14 cellular contexts compared by ENCODE assay signal in the genomic region with DNA sequence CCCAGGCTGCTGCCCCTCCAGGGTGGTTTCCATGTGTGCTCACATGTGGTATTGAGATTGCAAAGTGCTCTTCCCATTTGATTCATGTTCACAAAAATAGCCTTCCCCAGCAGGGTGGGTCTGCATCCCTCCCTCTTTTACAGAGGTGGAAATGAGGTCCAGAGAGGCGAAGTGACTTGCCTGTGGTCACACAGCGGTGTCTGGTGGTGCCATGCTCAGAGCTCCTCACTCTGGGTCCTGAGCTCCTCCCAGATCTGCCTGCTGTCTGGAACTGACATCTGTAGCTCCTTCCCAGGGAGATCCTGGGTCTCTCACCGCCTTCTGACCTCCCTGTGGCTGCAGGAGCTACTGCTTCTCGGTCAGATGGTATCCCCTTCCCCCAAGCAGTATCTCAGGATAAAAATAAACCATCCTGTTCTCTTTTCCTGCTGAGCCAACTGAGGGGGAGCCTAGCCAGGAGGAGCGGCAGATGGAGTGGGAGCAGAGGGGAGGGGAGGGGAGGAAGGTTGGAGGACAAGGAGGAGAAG. TPM values are rescaled to one million over a fixed set of nuclear protein-coding genes. Genes with fewer than 3 reads are reported as not detected.
A peak's percentile ranks its signal among the peaks of the same experiment; 100 is the strongest.
DNase-seq lines count a peak whose midpoint lies in the region; ATAC-seq and TF ChIP-seq lines count a peak whose summit lies in the region.
"Had no signal": no experiment of that assay in that cellular context is flagged by ENCODE, and none has a peak within 500 bp of the region (broad histone marks: within the 10 kb centered on the region; RNA-seq: fewer than 3 reads in every experiment).

No MANE protein-coding gene starts in this region.

- ATAC-seq in Right ventricle myocardium superior (ENCODE audit: poor library complexity) (peak; percentile 48), left cardiac atrium (no peak), GM21381 (IDR thresholded peaks at IDR 0.05; ENCODE audit: unreplicated experiment) (no peak)
- ATAC-seq: left lung, T-cell had no signal

- intact Hi-C loops in Right ventricle myocardium superior (cut with DNase I) = loop anchor here (5.0 kb wide), 1 partner anchor 217 kb away; no protein-coding TSS in a partner anchor
- intact Hi-C loops in left cardiac atrium (cut with DNase I) = loop anchor here in 1 of 2 donors (5.0 kb wide), 1 partner anchor 217 kb away; no protein-coding TSS in a partner anchor

- no peak overlapping the region for H3K4me3 Mint-ChIP-seq in stimulated activated naive CD8-positive, alpha-beta T cell treated with anti-CD3 and anti-CD28 coated beads, Interleukin-15, Interleukin-2, amounts not matched to agents 100 ng/mL and 50 ng/mL, for 24 hours
- no peak overlapping the region for H3K4me3 Mint-ChIP-seq in HFFc6
- H3K4me3 Mint-ChIP-seq: neural progenitor cell, T-cell had no signal

- peaks cover 4% of the 10 kb centered on the region for H3K4me1 Mint-ChIP-seq in stimulated activated naive CD8-positive, alpha-beta T cell treated with anti-CD3 and anti-CD28 coated beads, Interleukin-15, Interleukin-2, amounts not matched to agents 100 ng/mL and 50 ng/mL, for 24 hours (ENCODE audit: low read depth)
- H3K4me1 Mint-ChIP-seq in HFFc6 (ENCODE audit: low read depth) = peaks cover 8% of the 10 kb centered on the region

- peaks cover 25% of the 10 kb centered on the region for H3K27me3 Mint-ChIP-seq in stimulated activated naive CD8-positive, alpha-beta T cell treated with anti-CD3 and anti-CD28 coated beads, Interleukin-15, Interleukin-2, amounts not matched to agents 100 ng/mL and 50 ng/mL, for 24 hours
- H3K27me3 Mint-ChIP-seq in HFFc6 (ENCODE audit: insufficient read depth) = peaks cover 30% of the 10 kb centered on the region

- no peak for TF ChIP-seq CTCF in HFFc6 (IDR thresholded peaks at IDR 0.05)

- no peaks in the 10 kb centered on the region for H3K9me3 Mint-ChIP-seq in stimulated activated naive CD8-positive, alpha-beta T cell treated with anti-CD3 and anti-CD28 coated beads, Interleukin-15, Interleukin-2, amounts not matched to agents 100 ng/mL and 50 ng/mL, for 24 hours
- H3K9me3 Mint-ChIP-seq in HFFc6 = no peaks in the 10 kb centered on the region
- H3K9me3 Mint-ChIP-seq: activated T-helper 2 cell treated with anti-CD3 and anti-CD28 coated beads, Interferon-gamma antibody, Interleukin-2, Interleukin-4, amounts not matched to agents 10 μg/mL and 5 μg/mL and 100 μg/mL, durations not matched to agents 14 hours and 24 hours and 36 hours; neural progenitor cell; T-cell had no signal

- H3K27ac Mint-ChIP-seq in stimulated activated naive CD8-positive, alpha-beta T cell treated with anti-CD3 and anti-CD28 coated beads, Interleukin-15, Interleukin-2, amounts not matched to agents 100 ng/mL and 50 ng/mL, for 24 hours = peak overlapping the region; percentile 45
- H3K27ac Mint-ChIP-seq in HFFc6 = no peak overlapping the region
- H3K27ac Mint-ChIP-seq: activated T-helper 2 cell treated with anti-CD3 and anti-CD28 coated beads, Interferon-gamma antibody, Interleukin-2, Interleukin-4, amounts not matched to agents 10 μg/mL and 5 μg/mL and 100 μg/mL, durations not matched to agents 14 hours and 24 hours and 36 hours; neural progenitor cell; T-cell had no signal

- DNase-seq in Right ventricle myocardium superior (peak; percentile 34), left cardiac atrium (no peak), NCI-H187 treated with DMSO at 0.1 percent for 48 hours (lab: John Stamatoyannopoulos, UW) (peak; percentile 29), cerebellar cortex (ENCODE audit: low spot score) (peak; percentile 96), NCI-H146 (lab: John Stamatoyannopoulos, UW) (no peak), HFFc6 (no peak)
- DNase-seq: EL, left lung, T-cell had no signal

- H3K36me3 Mint-ChIP-seq in stimulated activated naive CD8-positive, alpha-beta T cell treated with anti-CD3 and anti-CD28 coated beads, Interleukin-15, Interleukin-2, amounts not matched to agents 100 ng/mL and 50 ng/mL, for 24 hours (ENCODE audit: low read depth) = peaks cover 4% of the 10 kb centered on the region
- no peaks in the 10 kb centered on the region for H3K36me3 Mint-ChIP-seq in HFFc6 (ENCODE audit: low read depth)
- H3K36me3 Mint-ChIP-seq: brain, neural progenitor cell had no signal

RNA-seq across cellular contexts. Expression of a gene that starts 11.9 kb away (rescaled TPM):
- total RNA-seq in Right ventricle myocardium superior (7.4 TPM), left cardiac atrium (10 to 100 TPM; 11.1 to 13.7 TPM)
- 1 to 10 TPM in 2 of 6 experiments, under 1 TPM in 4; 0.34 to 3.6 (median 0.62) TPM for total RNA-seq in HFFc6 (2021; fragmentation: NEBNext Ultra II Directional; extraction: Animal tissue kit (Norgen Biotek cat#: 25700))

RNA-seq across cellular contexts. Expression of a gene that starts 40.3 kb away (rescaled TPM):
- total RNA-seq in Right ventricle myocardium superior (23.0 TPM), left cardiac atrium (10 to 100 TPM; 19.6 to 21.1 TPM)
- total RNA-seq in HFFc6 (2021; fragmentation: NEBNext Ultra II Directional; extraction: Animal tissue kit (Norgen Biotek cat#: 25700)) = 10 to 100 TPM; 15.3 to 25.1 (median 23.2) TPM

Comparison
In these comparisons a context has a peak if more than half of its experiments do, and no peak if none do; other contexts are left out.
1. DNase-seq: peak in Right ventricle myocardium superior (single experiment), NCI-H187 treated with DMSO at 0.1 percent for 48 hours (single experiment) and cerebellar cortex (single experiment); none in left cardiac atrium (single experiment), NCI-H146 (single experiment) and HFFc6 (single experiment).